In genomic region chr16:89191901-89192184, GRCh38 we compare ENCODE assay signal across 8 cellular contexts. TPM values are rescaled to one million over a fixed set of nuclear protein-coding genes. Genes with fewer than 3 reads are reported as not detected.
DNase-seq lines count a peak whose midpoint lies in the region; ATAC-seq and TF ChIP-seq lines count a peak whose summit lies in the region.

No MANE protein-coding gene starts in this region.

- no peaks in the 10 kb centered on the region for H3K9me3 ChIP-seq in tibial artery

- peak overlapping the region; percentile 39 for H3K4me3 ChIP-seq in astrocyte of the cerebellum (ENCODE audit: low read depth, low read length)
- peak overlapping the region; percentile 34 for H3K4me3 ChIP-seq in kidney epithelial cell (ENCODE audit: low read depth, low read length)
- peak overlapping the region; percentile 25 to 50 for H3K4me3 ChIP-seq in tibial artery

- no peaks in the 10 kb centered on the region for H3K27me3 Mint-ChIP-seq in activated T-cell treated with anti-CD3 and anti-CD28 coated beads, Interleukin-2, amount 50 U/mL, for 24 hours
- H3K27me3 Mint-ChIP-seq in activated T-cell treated with anti-CD3 and anti-CD28 coated beads, Interleukin-2, amount 50 U/mL, for 4 hours (ENCODE audit: low read depth): no peaks in the 10 kb centered on the region

- ATAC-seq in activated T-cell treated with anti-CD3 and anti-CD28 coated beads, Interleukin-2, amount 50 U/mL, for 4 hours: no peak
- ATAC-seq in HG03025 (IDR thresholded peaks at IDR 0.05; ENCODE audit: low FRiP score, unreplicated experiment) (no peak), HG03571 (IDR thresholded peaks at IDR 0.05; ENCODE audit: unreplicated experiment) (no peak)

- H3K27ac Mint-ChIP-seq in activated T-cell treated with anti-CD3 and anti-CD28 coated beads, Interleukin-2, amount 50 U/mL, for 24 hours: no peak overlapping the region

- H3K4me1 ChIP-seq in tibial artery: peaks cover 0 to 19% (median 11%) of the 10 kb centered on the region in 4 donors

- no peaks in the 10 kb centered on the region for H3K36me3 Mint-ChIP-seq in activated T-cell treated with anti-CD3 and anti-CD28 coated beads, Interleukin-2, amount 50 U/mL, for 24 hours (ENCODE audit: low read depth)
- H3K36me3 Mint-ChIP-seq in activated T-cell treated with anti-CD3 and anti-CD28 coated beads, Interleukin-2, amount 50 U/mL, for 4 hours (ENCODE audit: insufficient read depth): no peaks in the 10 kb centered on the region

- in situ Hi-C loops in astrocyte of the cerebellum (cut with HindIII; ENCODE audit: low sequenced_read_pairs): no loop called here

- intact Hi-C loops in tibial artery (cut with DNase I; ENCODE audit: low total_unique reads): no loop called here

- H3K36me3 ChIP-seq in kidney epithelial cell (ENCODE audit: control insufficient read depth, insufficient read depth, low read length) (no peaks in the 10 kb centered on the region), tibial artery (no peaks in the 10 kb centered on the region)

- DNase-seq in activated T-cell treated with anti-CD3 and anti-CD28 coated beads, Interleukin-2, amount 50 U/mL, for 24 hours: peak; percentile 55
- no peak for DNase-seq in activated T-cell treated with anti-CD3 and anti-CD28 coated beads, Interleukin-2, amount 50 U/mL, for 4 hours
- DNase-seq in astrocyte of the cerebellum (ENCODE audit: low read depth) (no peak), kidney epithelial cell (ENCODE audit: low read depth) (no peak), tibial artery (no peak)
- DNase-seq in NK-92 treated with Interleukin-12 subunit alpha and Interleukin-12 subunit beta, amount 100 ng/mL, for 24 hours (lab: John Stamatoyannopoulos, UW): no peak

- H3K4me3 Mint-ChIP-seq in activated T-cell treated with anti-CD3 and anti-CD28 coated beads, Interleukin-2, amount 50 U/mL, for 24 hours: no peak overlapping the region
- H3K4me3 Mint-ChIP-seq in activated T-cell treated with anti-CD3 and anti-CD28 coated beads, Interleukin-2, amount 50 U/mL, for 4 hours: no peak overlapping the region

- no peak for TF ChIP-seq CTCF in astrocyte of the cerebellum (IDR thresholded peaks at IDR 0.05; ENCODE audit: low read depth, low read length, missing control alignments)
- TF ChIP-seq CTCF in kidney epithelial cell (IDR thresholded peaks at IDR 0.05; ENCODE audit: insufficient read depth, low read length, poor library complexity, severe bottlenecking): no peak
- TF ChIP-seq CTCF in tibial artery (IDR thresholded peaks at IDR 0.05): no peak

- no peak overlapping the region for H3K27ac ChIP-seq in tibial artery

- H3K9me3 Mint-ChIP-seq in activated T-cell treated with anti-CD3 and anti-CD28 coated beads, Interleukin-2, amount 50 U/mL, for 24 hours: no peaks in the 10 kb centered on the region
- no peaks in the 10 kb centered on the region for H3K9me3 Mint-ChIP-seq in activated T-cell treated with anti-CD3 and anti-CD28 coated beads, Interleukin-2, amount 50 U/mL, for 4 hours

- peaks cover 3% of the 10 kb centered on the region for H3K4me1 Mint-ChIP-seq in activated T-cell treated with anti-CD3 and anti-CD28 coated beads, Interleukin-2, amount 50 U/mL, for 24 hours (ENCODE audit: low read depth)
- H3K4me1 Mint-ChIP-seq in activated T-cell treated with anti-CD3 and anti-CD28 coated beads, Interleukin-2, amount 50 U/mL, for 4 hours (ENCODE audit: low read depth): no peaks in the 10 kb centered on the region

- H3K27me3 ChIP-seq in kidney epithelial cell (ENCODE audit: control insufficient read depth, insufficient read depth, low read length) (peaks cover 21% of the 10 kb centered on the region), tibial artery (peaks cover 0 to 38% of the 10 kb centered on the region in 2 donors)

RNA-seq across cellular contexts. Expression of gene SLC22A31, which starts 8.5 kb away (rescaled TPM):
- under 1 TPM; 0.49 to 0.66 (median 0.56) TPM for total RNA-seq in activated T-cell treated with anti-CD3 and anti-CD28 coated beads, Interleukin-2, amount 50 U/mL, for 4 hours
- total RNA-seq in kidney epithelial cell: 6.1 and 6.8 TPM in 2 replicates

RNA-seq across cellular contexts. Expression of gene CDH15, which starts 20.3 kb away (rescaled TPM):
- total RNA-seq in activated T-cell treated with anti-CD3 and anti-CD28 coated beads, Interleukin-2, amount 50 U/mL, for 4 hours: not detected
- total RNA-seq in kidney epithelial cell: 0.50 TPM in 1 of 2 replicates, not detected in the other

RNA-seq across cellular contexts. Expression of gene ZNF778, which starts 25.7 kb away (rescaled TPM):
- total RNA-seq in activated T-cell treated with anti-CD3 and anti-CD28 coated beads, Interleukin-2, amount 50 U/mL, for 4 hours: 10 to 100 TPM; 10.2 to 14.0 (median 10.8) TPM
- total RNA-seq in kidney epithelial cell: 7.3 and 17.7 TPM in 2 replicates
